In genomic region chr4:88756149-88756548, GRCh38 we compare ENCODE assay signal across 19 cellular contexts. TPM values are rescaled to one million over a fixed set of nuclear protein-coding genes. Genes with fewer than 3 reads are reported as not detected.
DNase-seq lines count a peak whose midpoint lies in the region; ATAC-seq and TF ChIP-seq lines count a peak whose summit lies in the region.
"Had no signal": no experiment of that assay in that cellular context is flagged by ENCODE, and none has a peak within 500 bp of the region (broad histone marks: within the 10 kb centered on the region; RNA-seq: fewer than 3 reads in every experiment).

No MANE protein-coding gene starts in this region.

- peaks cover 10 to 49% (median 28%) of the 10 kb centered on the region in 5 donors for H3K36me3 ChIP-seq in subcutaneous abdominal adipose tissue (ENCODE audit: control insufficient read depth in 5 of 5, insufficient read depth in 5 of 5, low read length in 5 of 5)

- no peaks in the 10 kb centered on the region for H3K36me3 Mint-ChIP-seq in activated T-cell treated with anti-CD3 and anti-CD28 coated beads, Interleukin-2, amount 50 U/mL, for 24 hours (ENCODE audit: low read depth)

- no peak for TF ChIP-seq CTCF in VCaP (conservative IDR thresholded peaks at IDR 0.05)

- no peaks in the 10 kb centered on the region for H3K27me3 ChIP-seq in subcutaneous abdominal adipose tissue (ENCODE audit: control insufficient read depth in 5 of 5, insufficient read depth in 4 of 5, low read length in 5 of 5)

- no peaks in the 10 kb centered on the region for H3K9me3 Mint-ChIP-seq in activated T-cell treated with anti-CD3 and anti-CD28 coated beads, Interleukin-2, amount 50 U/mL, for 24 hours

- peak; percentile 66 for ATAC-seq in left lobe of liver
- ATAC-seq in HG02642 (IDR thresholded peaks at IDR 0.05; ENCODE audit: poor library complexity, unreplicated experiment): no peak
- ATAC-seq in activated CD4-positive, CD25-positive, alpha-beta regulatory T cell treated with anti-CD3 and anti-CD28 coated beads, Interleukin-2, amount 50 U/mL, for 24 hours: no peak

- DNase-seq in MV-4-11 (lab: John Stamatoyannopoulos, UW) (peak; percentile 32), left lobe of liver (ENCODE audit: low spot score) (peak; percentile 68), DMS79 treated with DMSO at 0.1 percent for 48 hours (lab: John Stamatoyannopoulos, UW) (no peak)
- DNase-seq in activated T-cell treated with anti-CD3 and anti-CD28 coated beads, Interleukin-2, amount 50 U/mL, for 24 hours: no peak
- DNase-seq: ACHN, AML-193, COR-L47, H7, NCI-H1092, NCI-H1694, NCI-H2107, NCI-H2227 treated with DMSO at 0.1 percent for 48 hours, NCI-H524 treated with DMSO at 0.1 percent for 48 hours, OCI-M1, SHP77 treated with DMSO at 0.1 percent for 48 hours had no signal

- H3K9me3 ChIP-seq in subcutaneous abdominal adipose tissue (ENCODE audit: control insufficient read depth in 5 of 5, low read length in 5 of 5): no peaks in the 10 kb centered on the region

- H3K4me1 Mint-ChIP-seq in activated T-cell treated with anti-CD3 and anti-CD28 coated beads, Interleukin-2, amount 50 U/mL, for 24 hours (ENCODE audit: low read depth): no peaks in the 10 kb centered on the region

- H3K4me3 ChIP-seq in subcutaneous abdominal adipose tissue (ENCODE audit: low read depth in 1 of 5, low read length in 5 of 5): peak overlapping the region in 3 of 5 donors; percentile 19 to 40 (median 31)

- peak overlapping the region in 1 of 5 donors; percentile 10 for H3K9ac ChIP-seq in subcutaneous abdominal adipose tissue (ENCODE audit: low read length in 5 of 5)

- H3K27ac Mint-ChIP-seq in activated T-cell treated with anti-CD3 and anti-CD28 coated beads, Interleukin-2, amount 50 U/mL, for 24 hours: no peak overlapping the region

- H3K4me3 Mint-ChIP-seq in activated T-cell treated with anti-CD3 and anti-CD28 coated beads, Interleukin-2, amount 50 U/mL, for 24 hours: no peak overlapping the region

- H3K27ac ChIP-seq in VCaP (peak overlapping the region; percentile 50), subcutaneous abdominal adipose tissue (ENCODE audit: low read depth, low read length) (peak overlapping the region; percentile 64)

- peaks cover 6 to 74% (median 47%) of the 10 kb centered on the region in 5 donors for H3K4me1 ChIP-seq in subcutaneous abdominal adipose tissue (ENCODE audit: control insufficient read depth in 5 of 5, insufficient read depth in 5 of 5, low read length in 5 of 5)

- H3K27me3 Mint-ChIP-seq in activated T-cell treated with anti-CD3 and anti-CD28 coated beads, Interleukin-2, amount 50 U/mL, for 24 hours: no peaks in the 10 kb centered on the region

RNA-seq across cellular contexts. Expression of gene NAP1L5, which starts 58.5 kb away (rescaled TPM):
- total RNA-seq in left lobe of liver: 1.2 TPM

Comparison
In these comparisons a context has a peak if more than half of its experiments do, and no peak if none do; other contexts are left out.
1. DNase-seq: peak in MV-4-11 (single experiment) and left lobe of liver (single experiment); none in activated T-cell treated with anti-CD3 and anti-CD28 coated beads, Interleukin-2, amount 50 U/mL, for 24 hours (single experiment) and DMS79 treated with DMSO at 0.1 percent for 48 hours (single experiment).